In the genomic region with DNA sequence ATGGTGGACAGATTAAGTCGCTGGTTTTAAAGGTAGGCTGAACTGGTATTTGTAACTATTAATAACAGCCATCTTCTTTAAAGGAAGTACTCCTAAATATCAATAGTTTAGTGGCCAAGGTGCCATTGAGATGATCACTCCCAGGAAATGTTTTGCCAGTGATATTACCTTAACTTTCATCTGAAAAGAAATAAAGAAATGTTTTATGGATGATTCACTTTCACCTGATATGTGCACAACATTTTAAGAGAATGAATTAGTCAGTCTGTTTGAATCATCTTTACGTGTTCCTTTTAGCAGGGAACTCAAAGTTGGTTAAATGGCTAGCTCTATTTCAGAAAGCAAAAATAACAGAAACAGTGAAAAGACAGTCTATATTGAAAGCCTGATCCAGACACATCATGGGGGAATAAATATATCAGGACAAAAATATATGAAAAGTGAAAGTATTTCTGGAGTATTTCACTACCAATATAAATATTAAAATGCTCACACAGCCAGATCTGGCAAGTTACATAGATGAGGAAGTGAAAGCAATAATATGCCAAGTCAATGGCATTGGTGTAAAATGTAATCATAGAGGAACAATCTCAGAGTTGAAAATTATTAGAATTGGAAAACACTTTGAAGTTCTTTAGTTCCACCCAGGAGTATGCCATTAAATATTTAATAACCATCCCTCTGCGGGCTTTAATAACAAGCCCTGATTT, we compare ENCODE assay signal across 13 cellular contexts. TPM values are rescaled to one million over a fixed set of nuclear protein-coding genes. Genes with fewer than 3 reads are reported as not detected.
A peak's percentile ranks its signal among the peaks of the same experiment; 100 is the strongest.
DNase-seq lines count a peak whose midpoint lies in the region; ATAC-seq and TF ChIP-seq lines count a peak whose summit lies in the region.
"Had no signal": no experiment of that assay in that cellular context is flagged by ENCODE, and none has a peak within 500 bp of the region (broad histone marks: within the 10 kb centered on the region; RNA-seq: fewer than 3 reads in every experiment).

No MANE protein-coding gene starts in this region.

- H3K4me1 ChIP-seq in ACC112 (ENCODE audit: control insufficient read depth, insufficient read depth, low read length, unreplicated experiment): peaks cover 61% of the 10 kb centered on the region
- H3K4me1 ChIP-seq in SK-N-SH (ENCODE audit: control insufficient read depth in 1 of 2, insufficient read depth in 2 of 2, low read depth in 1 of 2, low read length in 1 of 2): peaks cover 0 to 24% of the 10 kb centered on the region in 2 experiments; a peak in 2 of 4 replicates

- no peaks in the 10 kb centered on the region for H4K20me1 ChIP-seq in SK-N-SH (ENCODE audit: insufficient read depth)

- POLR2A ChIA-PET in SK-N-SH (lab: Yijun Ruan, JAX): no interaction called here

- peak overlapping the region; percentile 8 for H2AFZ ChIP-seq in ACC112 (ENCODE audit: low read length, unreplicated experiment)
- H2AFZ ChIP-seq in SK-N-SH (ENCODE audit: low read depth): no peak overlapping the region

- H3K9ac ChIP-seq in SK-N-SH: peak overlapping the region; percentile 7; the same call in 1 of the 2 replicates

- no peak for TF ChIP-seq CTCF in SK-N-SH (IDR thresholded peaks at IDR 0.05)
- TF ChIP-seq CTCF in GM20000 (IDR thresholded peaks at IDR 0.05; ENCODE audit: extremely low read depth, missing control alignments): no peak

- H3K9me3 ChIP-seq in SK-N-SH: no peaks in the 10 kb centered on the region

- peak in 1 of 2 experiments; percentile 63; a peak in 1 of 4 replicates for TF ChIP-seq EP300 in SK-N-SH (IDR thresholded peaks at IDR 0.05; ENCODE audit: borderline replicate concordance in 1 of 2, low read depth in 1 of 2, low read length in 1 of 2)

- H3K4me2 ChIP-seq in SK-N-SH: peak overlapping the region; percentile 58

- H3K79me2 ChIP-seq in ACC112 (ENCODE audit: control insufficient read depth, insufficient read depth, low read length, unreplicated experiment) (peaks cover 56% of the 10 kb centered on the region), SK-N-SH (ENCODE audit: insufficient read depth) (peaks cover 34% of the 10 kb centered on the region)

- DNase-seq in SK-N-SH (no peak), iris pigment epithelial cell (ENCODE audit: low read depth) (peak; percentile 66), DMS79 treated with DMSO at 0.1 percent for 48 hours (lab: John Stamatoyannopoulos, UW) (no peak), GM20000 (ENCODE audit: low spot score) (no peak)
- no peak for DNase-seq in stimulated activated CD4-positive, alpha-beta T cell treated with anti-CD3 and anti-CD28 coated beads, Interleukin-4, amount 100 ng/mL, for 4 hours
- DNase-seq: activated CD8-positive, alpha-beta T cell treated with anti-CD3 and anti-CD28 coated beads for 36 hours; activated naive CD8-positive, alpha-beta T cell treated with anti-CD3 and anti-CD28 coated beads, Interleukin-2, amount 50 U/mL, for 24 hours; GDM1; NCI-H345; T-cell had no signal

- ATAC-seq in HG03378 (IDR thresholded peaks at IDR 0.05; ENCODE audit: unreplicated experiment) (peak; percentile 70), GM19351 (IDR thresholded peaks at IDR 0.05; ENCODE audit: unreplicated experiment) (no peak)
- ATAC-seq: activated CD8-positive, alpha-beta T cell treated with anti-CD3 and anti-CD28 coated beads for 36 hours; activated naive CD8-positive, alpha-beta T cell treated with anti-CD3 and anti-CD28 coated beads, Interleukin-2, amount 50 U/mL, for 24 hours; T-cell had no signal

- 7% methylated on average over 3 of the region's 3 CpGs for WGBS in SK-N-SH (ENCODE audit: low lambda C conversion rate)

- H3K4me3 ChIP-seq in ACC112 (ENCODE audit: low read depth, low read length): peak overlapping the region; percentile 50
- H3K4me3 ChIP-seq in SK-N-SH (ENCODE audit: low read depth in 2 of 2, low read length in 1 of 2): no peak overlapping the region

- H3K27ac ChIP-seq in ACC112 (ENCODE audit: low read depth, low read length): peak overlapping the region; percentile 91
- H3K27ac ChIP-seq in SK-N-SH (ENCODE audit: low read depth in 2 of 2, low read length in 1 of 2): peak overlapping the region; percentile 62 to 66; a peak in 3 of 4 replicates

- TF ChIP-seq RAD21 in SK-N-SH (IDR thresholded peaks at IDR 0.05; ENCODE audit: low read length): no peak

- H3K27me3 ChIP-seq in ACC112 (ENCODE audit: insufficient read depth, low read length) (no peaks in the 10 kb centered on the region), SK-N-SH (ENCODE audit: insufficient read depth) (no peaks in the 10 kb centered on the region)

- H3K36me3 ChIP-seq in ACC112 (ENCODE audit: insufficient read depth, low read length) (peaks cover 34% of the 10 kb centered on the region), SK-N-SH (replicated peaks in 1 of 2; ENCODE audit: control insufficient read depth in 1 of 2, insufficient read depth in 2 of 2, low read length in 1 of 2) (peaks cover 3 to 21% of the 10 kb centered on the region in 2 experiments)

- CTCF ChIA-PET in SK-N-SH (lab: Yijun Ruan, JAX): interaction anchor here (1.4 kb wide), 1 partner anchor 8 kb away, joined by 4 read pairs; no protein-coding TSS in a partner anchor

- H3F3A ChIP-seq in SK-N-SH (replicated peaks; ENCODE audit: insufficient read depth): peaks cover 49% of the 10 kb centered on the region

- H3K9me2 ChIP-seq in SK-N-SH: no peaks in the 10 kb centered on the region

TF ChIP-seq in SK-N-SH, 30 proteins besides CTCF, POLR2A, EP300 and RAD21:
- TF ChIP-seq TEAD4 (IDR thresholded peaks at IDR 0.05; ENCODE audit: borderline replicate concordance, insufficient read depth): no peak; the same call in 1 of the 2 replicates
- TF ChIP-seq NFIC (IDR thresholded peaks at IDR 0.05; ENCODE audit: borderline replicate concordance): peak; percentile 28; the same call in 1 of the 2 replicates
- TF ChIP-seq FOXM1 (IDR thresholded peaks at IDR 0.05; ENCODE audit: low read depth): no peak
- TF ChIP-seq FOSL2 (IDR thresholded peaks at IDR 0.05; ENCODE audit: borderline replicate concordance, low read depth): peak; percentile 92
- TF ChIP-seq, protein P1, sequence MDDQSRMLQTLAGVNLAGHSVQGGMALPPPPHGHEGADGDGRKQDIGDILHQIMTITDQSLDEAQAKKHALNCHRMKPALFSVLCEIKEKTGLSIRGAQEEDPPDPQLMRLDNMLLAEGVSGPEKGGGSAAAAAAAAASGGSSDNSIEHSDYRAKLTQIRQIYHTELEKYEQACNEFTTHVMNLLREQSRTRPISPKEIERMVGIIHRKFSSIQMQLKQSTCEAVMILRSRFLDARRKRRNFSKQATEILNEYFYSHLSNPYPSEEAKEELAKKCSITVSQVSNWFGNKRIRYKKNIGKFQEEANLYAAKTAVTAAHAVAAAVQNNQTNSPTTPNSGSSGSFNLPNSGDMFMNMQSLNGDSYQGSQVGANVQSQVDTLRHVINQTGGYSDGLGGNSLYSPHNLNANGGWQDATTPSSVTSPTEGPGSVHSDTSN (IDR thresholded peaks at IDR 0.05): peak; percentile 37; the same call in 1 of the 2 replicates
- no peak; the same call in 1 of the 2 replicates for TF ChIP-seq MEF2A (IDR thresholded peaks at IDR 0.05; ENCODE audit: borderline replicate concordance, low read depth)
- no peak for TF ChIP-seq FOXJ3 (CRISPR knock-in tag; IDR thresholded peaks at IDR 0.05)
- TF ChIP-seq JUND (IDR thresholded peaks at IDR 0.05): peak; percentile 81
- TF ChIP-seq ELF1 (IDR thresholded peaks at IDR 0.05): 0 out of 2 replicates have a peak, but pooled peaks have one; percentile 4
- TF ChIP-seq POLR2AphosphoS5 (IDR thresholded peaks at IDR 0.05; ENCODE audit: low read depth, low read length): peak; percentile 16; the same call in 1 of the 2 replicates
- peak; percentile 76 for TF ChIP-seq TCF12 (IDR thresholded peaks at IDR 0.05)
- TF ChIP-seq, protein P2, sequence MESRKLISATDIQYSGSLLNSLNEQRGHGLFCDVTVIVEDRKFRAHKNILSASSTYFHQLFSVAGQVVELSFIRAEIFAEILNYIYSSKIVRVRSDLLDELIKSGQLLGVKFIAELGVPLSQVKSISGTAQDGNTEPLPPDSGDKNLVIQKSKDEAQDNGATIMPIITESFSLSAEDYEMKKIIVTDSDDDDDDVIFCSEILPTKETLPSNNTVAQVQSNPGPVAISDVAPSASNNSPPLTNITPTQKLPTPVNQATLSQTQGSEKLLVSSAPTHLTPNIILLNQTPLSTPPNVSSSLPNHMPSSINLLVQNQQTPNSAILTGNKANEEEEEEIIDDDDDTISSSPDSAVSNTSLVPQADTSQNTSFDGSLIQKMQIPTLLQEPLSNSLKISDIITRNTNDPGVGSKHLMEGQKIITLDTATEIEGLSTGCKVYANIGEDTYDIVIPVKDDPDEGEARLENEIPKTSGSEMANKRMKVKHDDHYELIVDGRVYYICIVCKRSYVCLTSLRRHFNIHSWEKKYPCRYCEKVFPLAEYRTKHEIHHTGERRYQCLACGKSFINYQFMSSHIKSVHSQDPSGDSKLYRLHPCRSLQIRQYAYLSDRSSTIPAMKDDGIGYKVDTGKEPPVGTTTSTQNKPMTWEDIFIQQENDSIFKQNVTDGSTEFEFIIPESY (IDR thresholded peaks at IDR 0.05; ENCODE audit: borderline replicate concordance, low read depth): no peak
TF ChIP-seq in SK-N-SH: peak in this region for 7.

RNA-seq across cellular contexts. Expression of a gene that starts 20.8 kb away (rescaled TPM):
- polyA plus RNA-seq in SK-N-SH (2012; rRNA removed): 38.7 and 61.6 TPM in 2 replicates
- 51.7 and 56.2 TPM in 2 replicates for polyA plus RNA-seq in SK-N-SH (2012; cell fraction: cytosol; rRNA removed)
- polyA plus RNA-seq in SK-N-SH (2012; cell fraction: nucleus; rRNA removed): 23.8 and 45.1 TPM in 2 replicates
